ENCODE assay signal across 14 cellular contexts in genomic region chr3:15711281-15711680, GRCh38.
DNase-seq lines count a peak whose midpoint lies in the region; ATAC-seq and TF ChIP-seq lines count a peak whose summit lies in the region.
"Had no signal": no experiment of that assay in that cellular context is flagged by ENCODE, and none has a peak within 500 bp of the region (broad histone marks: within the 10 kb centered on the region; RNA-seq: fewer than 3 reads in every experiment).

No MANE protein-coding gene starts in this region.

- POLR2A ChIA-PET in Panc1 (lab: Charles Lee) = no interaction called here

- peaks cover 0 to 3% of the 10 kb centered on the region in 2 donors for H3K9me3 Mint-ChIP-seq in activated T-cell treated with anti-CD3 and anti-CD28 coated beads, Interleukin-2, amount 50 U/mL, for 72 hours
- H3K9me3 Mint-ChIP-seq in activated T-cell treated with anti-CD3 and anti-CD28 coated beads, Interleukin-2, amount 50 U/mL, for 4 hours = no peaks in the 10 kb centered on the region
- H3K9me3 Mint-ChIP-seq in brain = no peaks in the 10 kb centered on the region

- no peaks in the 10 kb centered on the region for H3K9me3 ChIP-seq in Panc1 (ENCODE audit: control insufficient read depth, insufficient read depth, low read depth, low read length)
- H3K9me3 ChIP-seq: HAP-1 had no signal

- H3K27me3 Mint-ChIP-seq in activated T-cell treated with anti-CD3 and anti-CD28 coated beads, Interleukin-2, amount 50 U/mL, for 72 hours (ENCODE audit: low read depth) = no peaks in the 10 kb centered on the region
- no peaks in the 10 kb centered on the region for H3K27me3 Mint-ChIP-seq in activated T-cell treated with anti-CD3 and anti-CD28 coated beads, Interleukin-2, amount 50 U/mL, for 4 hours (ENCODE audit: low read depth)
- no peaks in the 10 kb centered on the region for H3K27me3 Mint-ChIP-seq in brain
- H3K27me3 Mint-ChIP-seq: CD4-positive, CD25-positive, alpha-beta regulatory T cell had no signal

- H3K36me3 ChIP-seq in Panc1 (ENCODE audit: control insufficient read depth, insufficient read depth, low read length) = peaks cover 54% of the 10 kb centered on the region

- intact Hi-C loops in Panc1 (cut with micrococcal nuclease; ENCODE audit: unreplicated experiment) = no loop called here

- H3K4me1 Mint-ChIP-seq in activated T-cell treated with anti-CD3 and anti-CD28 coated beads, Interleukin-2, amount 50 U/mL, for 72 hours (ENCODE audit: low read depth) = peaks cover 11% of the 10 kb centered on the region
- no peaks in the 10 kb centered on the region for H3K4me1 Mint-ChIP-seq in activated T-cell treated with anti-CD3 and anti-CD28 coated beads, Interleukin-2, amount 50 U/mL, for 4 hours (ENCODE audit: low read depth)
- H3K4me1 Mint-ChIP-seq in brain = peaks cover 11% of the 10 kb centered on the region

- no peaks in the 10 kb centered on the region for H3K27me3 ChIP-seq in Panc1 (ENCODE audit: control insufficient read depth, insufficient read depth, low read length)
- H3K27me3 ChIP-seq: BLaER1 treated with 17β-estradiol and CSF1 and Interleukin-3, amounts not matched to agents 10 nM and 100 nM had no signal

- H3K27ac Mint-ChIP-seq in activated T-cell treated with anti-CD3 and anti-CD28 coated beads, Interleukin-2, amount 50 U/mL, for 72 hours = peak overlapping the region; percentile 74
- H3K27ac Mint-ChIP-seq in brain = peak overlapping the region in 3 of 5 experiments; percentile 32 to 61 (median 39)
- H3K27ac Mint-ChIP-seq: CD4-positive, CD25-positive, alpha-beta regulatory T cell had no signal

- CTCF ChIA-PET in Panc1 (lab: Charles Lee) = no interaction called here

- ATAC-seq in activated T-cell treated with anti-CD3 and anti-CD28 coated beads, Interleukin-2, amount 50 U/mL, for 72 hours (replicated peaks in 1 of 2) = no peak
- ATAC-seq in activated T-cell treated with anti-CD3 and anti-CD28 coated beads, Interleukin-2, amount 50 U/mL, for 4 hours = no peak
- ATAC-seq in Panc1 (no peak), GM19467 (IDR thresholded peaks at IDR 0.05; ENCODE audit: unreplicated experiment) (no peak)
- ATAC-seq: GM12878 had no signal

- DNase-seq in activated T-cell treated with anti-CD3 and anti-CD28 coated beads, Interleukin-2, amount 50 U/mL, for 72 hours = no peak
- no peak for DNase-seq in activated T-cell treated with anti-CD3 and anti-CD28 coated beads, Interleukin-2, amount 50 U/mL, for 4 hours
- no peak for DNase-seq in Panc1 (ENCODE audit: low read depth, low spot score)
- DNase-seq in dedifferentiated amniotic fluid mesenchymal stem cell (ENCODE audit: extremely low spot score) = no peak
- DNase-seq in stimulated activated CD4-positive, alpha-beta T cell treated with anti-CD3 and anti-CD28 coated beads, Interleukin-4, amount 100 ng/mL, for 24 hours = no peak
- DNase-seq: ACHN; Calu3; CD4-positive, CD25-positive, alpha-beta regulatory T cell; DMS 273 treated with DMSO at 0.1 percent for 48 hours had no signal

- no peaks in the 10 kb centered on the region; the same call in 1 of the 2 replicates for H3K4me1 ChIP-seq in Panc1 (ENCODE audit: control insufficient read depth, insufficient read depth, low read length)

- H3K36me3 Mint-ChIP-seq in activated T-cell treated with anti-CD3 and anti-CD28 coated beads, Interleukin-2, amount 50 U/mL, for 72 hours (ENCODE audit: insufficient read depth in 2 of 2) = peaks cover 9 to 26% of the 10 kb centered on the region in 2 donors
- H3K36me3 Mint-ChIP-seq in activated T-cell treated with anti-CD3 and anti-CD28 coated beads, Interleukin-2, amount 50 U/mL, for 4 hours (ENCODE audit: insufficient read depth) = peaks cover 50% of the 10 kb centered on the region
- peaks cover 63% of the 10 kb centered on the region for H3K36me3 Mint-ChIP-seq in brain

- in situ Hi-C loops in Panc1 (cut with HindIII; ENCODE audit: low pct_unique_long_range_greater_than_20kb, low sequenced_read_pairs) = no loop called here

- no peak overlapping the region for H3K4me3 Mint-ChIP-seq in activated T-cell treated with anti-CD3 and anti-CD28 coated beads, Interleukin-2, amount 50 U/mL, for 72 hours
- H3K4me3 Mint-ChIP-seq in activated T-cell treated with anti-CD3 and anti-CD28 coated beads, Interleukin-2, amount 50 U/mL, for 4 hours = no peak overlapping the region
- H3K4me3 Mint-ChIP-seq in brain = no peak overlapping the region
- H3K4me3 Mint-ChIP-seq: CD4-positive, CD25-positive, alpha-beta regulatory T cell had no signal

- TF ChIP-seq CTCF in Panc1 (IDR thresholded peaks at IDR 0.05) (no peak), brain (conservative IDR thresholded peaks at IDR 0.05) (no peak)

- no TSS peak for BruUV-seq in Panc1 (replicated peaks; lab: Mats Ljungman, UMichigan)

- H3K27ac ChIP-seq in Panc1 (ENCODE audit: low read length) = peak overlapping the region; percentile 12; the same call in 1 of the 2 replicates

- no peak overlapping the region for H3K4me3 ChIP-seq in Panc1 (ENCODE audit: low read depth in 2 of 2, low read length in 2 of 2)
- H3K4me3 ChIP-seq: BLaER1 treated with 17β-estradiol and CSF1 and Interleukin-3, amounts not matched to agents 10 nM and 100 nM; GM12878; HAP-1 had no signal
